Comparison of ENCODE assay signal across 2 cellular contexts in the genomic region with DNA sequence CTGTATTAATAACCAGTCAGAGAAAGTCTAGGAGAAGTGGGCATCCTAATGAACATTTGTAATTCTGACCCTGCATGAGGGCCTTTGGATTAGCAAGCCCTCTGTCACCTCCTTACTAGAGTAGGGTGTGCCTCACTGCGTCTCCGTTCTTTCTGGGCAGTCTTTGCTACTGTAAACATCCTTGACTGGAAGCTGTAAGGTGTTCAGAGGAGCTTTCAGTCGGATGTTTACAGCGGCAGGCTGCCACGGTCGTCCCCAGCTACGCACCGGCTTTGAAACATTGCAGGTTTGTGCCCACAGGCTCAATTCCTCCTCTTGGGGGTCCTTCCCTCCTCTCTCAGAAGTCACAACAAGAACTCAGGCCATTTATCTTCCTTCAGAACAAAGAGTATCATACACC.
TF ChIP-seq lines count a peak whose summit lies in the region.

No MANE protein-coding gene starts in this region.

TF ChIP-seq in liver, 16 proteins besides CTCF, POLR2A, EP300 and RAD21:
- TF ChIP-seq FOXA2 (IDR thresholded peaks at IDR 0.05) (no peak), NR2F2 (IDR thresholded peaks at IDR 0.05) (no peak), TAF1 (conservative IDR thresholded peaks at IDR 0.05) (no peak), EGR1 (IDR thresholded peaks at IDR 0.05; ENCODE audit: low read depth in 2 of 2) (no peak), FOXA1 (IDR thresholded peaks at IDR 0.05) (no peak), SP1 (IDR thresholded peaks at IDR 0.05) (no peak)
- TF ChIP-seq, protein P1, sequence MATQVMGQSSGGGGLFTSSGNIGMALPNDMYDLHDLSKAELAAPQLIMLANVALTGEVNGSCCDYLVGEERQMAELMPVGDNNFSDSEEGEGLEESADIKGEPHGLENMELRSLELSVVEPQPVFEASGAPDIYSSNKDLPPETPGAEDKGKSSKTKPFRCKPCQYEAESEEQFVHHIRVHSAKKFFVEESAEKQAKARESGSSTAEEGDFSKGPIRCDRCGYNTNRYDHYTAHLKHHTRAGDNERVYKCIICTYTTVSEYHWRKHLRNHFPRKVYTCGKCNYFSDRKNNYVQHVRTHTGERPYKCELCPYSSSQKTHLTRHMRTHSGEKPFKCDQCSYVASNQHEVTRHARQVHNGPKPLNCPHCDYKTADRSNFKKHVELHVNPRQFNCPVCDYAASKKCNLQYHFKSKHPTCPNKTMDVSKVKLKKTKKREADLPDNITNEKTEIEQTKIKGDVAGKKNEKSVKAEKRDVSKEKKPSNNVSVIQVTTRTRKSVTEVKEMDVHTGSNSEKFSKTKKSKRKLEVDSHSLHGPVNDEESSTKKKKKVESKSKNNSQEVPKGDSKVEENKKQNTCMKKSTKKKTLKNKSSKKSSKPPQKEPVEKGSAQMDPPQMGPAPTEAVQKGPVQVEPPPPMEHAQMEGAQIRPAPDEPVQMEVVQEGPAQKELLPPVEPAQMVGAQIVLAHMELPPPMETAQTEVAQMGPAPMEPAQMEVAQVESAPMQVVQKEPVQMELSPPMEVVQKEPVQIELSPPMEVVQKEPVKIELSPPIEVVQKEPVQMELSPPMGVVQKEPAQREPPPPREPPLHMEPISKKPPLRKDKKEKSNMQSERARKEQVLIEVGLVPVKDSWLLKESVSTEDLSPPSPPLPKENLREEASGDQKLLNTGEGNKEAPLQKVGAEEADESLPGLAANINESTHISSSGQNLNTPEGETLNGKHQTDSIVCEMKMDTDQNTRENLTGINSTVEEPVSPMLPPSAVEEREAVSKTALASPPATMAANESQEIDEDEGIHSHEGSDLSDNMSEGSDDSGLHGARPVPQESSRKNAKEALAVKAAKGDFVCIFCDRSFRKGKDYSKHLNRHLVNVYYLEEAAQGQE (IDR thresholded peaks at IDR 0.05), result no peak
- TF ChIP-seq, protein P2, sequence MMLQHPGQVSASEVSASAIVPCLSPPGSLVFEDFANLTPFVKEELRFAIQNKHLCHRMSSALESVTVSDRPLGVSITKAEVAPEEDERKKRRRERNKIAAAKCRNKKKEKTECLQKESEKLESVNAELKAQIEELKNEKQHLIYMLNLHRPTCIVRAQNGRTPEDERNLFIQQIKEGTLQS (IDR thresholded peaks at IDR 0.05), result no peak
- TF ChIP-seq, protein P3, sequence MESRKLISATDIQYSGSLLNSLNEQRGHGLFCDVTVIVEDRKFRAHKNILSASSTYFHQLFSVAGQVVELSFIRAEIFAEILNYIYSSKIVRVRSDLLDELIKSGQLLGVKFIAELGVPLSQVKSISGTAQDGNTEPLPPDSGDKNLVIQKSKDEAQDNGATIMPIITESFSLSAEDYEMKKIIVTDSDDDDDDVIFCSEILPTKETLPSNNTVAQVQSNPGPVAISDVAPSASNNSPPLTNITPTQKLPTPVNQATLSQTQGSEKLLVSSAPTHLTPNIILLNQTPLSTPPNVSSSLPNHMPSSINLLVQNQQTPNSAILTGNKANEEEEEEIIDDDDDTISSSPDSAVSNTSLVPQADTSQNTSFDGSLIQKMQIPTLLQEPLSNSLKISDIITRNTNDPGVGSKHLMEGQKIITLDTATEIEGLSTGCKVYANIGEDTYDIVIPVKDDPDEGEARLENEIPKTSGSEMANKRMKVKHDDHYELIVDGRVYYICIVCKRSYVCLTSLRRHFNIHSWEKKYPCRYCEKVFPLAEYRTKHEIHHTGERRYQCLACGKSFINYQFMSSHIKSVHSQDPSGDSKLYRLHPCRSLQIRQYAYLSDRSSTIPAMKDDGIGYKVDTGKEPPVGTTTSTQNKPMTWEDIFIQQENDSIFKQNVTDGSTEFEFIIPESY (IDR thresholded peaks at IDR 0.05), result no peak
- TF ChIP-seq, protein P4, sequence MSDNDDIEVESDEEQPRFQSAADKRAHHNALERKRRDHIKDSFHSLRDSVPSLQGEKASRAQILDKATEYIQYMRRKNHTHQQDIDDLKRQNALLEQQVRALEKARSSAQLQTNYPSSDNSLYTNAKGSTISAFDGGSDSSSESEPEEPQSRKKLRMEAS (IDR thresholded peaks at IDR 0.05), result no peak

TF ChIP-seq in HepG2, 621 proteins besides CTCF, POLR2A, EP300 and RAD21:
- no peak for TF ChIP-seq KLF11 (CRISPR knock-in tag; IDR thresholded peaks at IDR 0.05)
- no peak for TF ChIP-seq MEIS2 (CRISPR knock-in tag; IDR thresholded peaks at IDR 0.05)
